8 cellular contexts compared by ENCODE assay signal in genomic region chr21:38766987-38767722, GRCh38. TPM values are rescaled to one million over a fixed set of nuclear protein-coding genes. Genes with fewer than 3 reads are reported as not detected.
DNase-seq lines count a peak whose midpoint lies in the region; ATAC-seq and TF ChIP-seq lines count a peak whose summit lies in the region.

No MANE protein-coding gene starts in this region.

- peak overlapping the region; percentile 81 for H3K4me3 Mint-ChIP-seq in activated CD4-positive, alpha-beta T cell treated with anti-CD3 and anti-CD28 coated beads, Interleukin-2, amount 10 ng/mL, durations not matched to agents 7 days and 5 days
- no peak overlapping the region for H3K4me3 Mint-ChIP-seq in endodermal cell

- CTCF ChIA-PET in activated CD4-positive, alpha-beta T cell treated with anti-CD3 and anti-CD28 coated beads, Interleukin-2, amount 10 ng/mL, durations not matched to agents 7 days and 5 days (lab: Charles Lee), result interaction anchor here (0.6 to 1.2 kb wide), 2 partner anchors 37 to 371 kb away, joined by 3 to 4 read pairs; no protein-coding TSS in a partner anchor

- H3K36me3 ChIP-seq in DOHH2 (ENCODE audit: control insufficient read depth, low read length), result no peaks in the 10 kb centered on the region
- H3K36me3 ChIP-seq in endodermal cell (ENCODE audit: control insufficient read depth, insufficient read depth, low read length), result peaks cover 5% of the 10 kb centered on the region

- WGBS in endodermal cell (ENCODE audit: insufficient coverage in 1 of 2, insufficient read length in 1 of 2), 2 experiments, result 85 to 87% methylated on average over 8 to 13 of the region's 13 CpGs

- H3F3A ChIP-seq in DOHH2 (ENCODE audit: control insufficient read depth, insufficient read depth), result peaks cover 14% of the 10 kb centered on the region

- peaks cover 12% of the 10 kb centered on the region for H3K9me3 Mint-ChIP-seq in activated CD4-positive, alpha-beta T cell treated with anti-CD3 and anti-CD28 coated beads, Interleukin-2, amount 10 ng/mL, durations not matched to agents 7 days and 5 days
- H3K9me3 Mint-ChIP-seq in endodermal cell, result peaks cover 15% of the 10 kb centered on the region

- peak overlapping the region; percentile 66 for H3K4me3 ChIP-seq in DOHH2 (ENCODE audit: low read length)
- no peak overlapping the region for H3K4me3 ChIP-seq in endodermal cell (ENCODE audit: low read length)

- peaks cover 39% of the 10 kb centered on the region for H3K4me1 Mint-ChIP-seq in activated CD4-positive, alpha-beta T cell treated with anti-CD3 and anti-CD28 coated beads, Interleukin-2, amount 10 ng/mL, durations not matched to agents 7 days and 5 days
- H3K4me1 Mint-ChIP-seq in endodermal cell, result peaks cover 8% of the 10 kb centered on the region

- no peak for TF ChIP-seq CTCF in DOHH2 (IDR thresholded peaks at IDR 0.05; ENCODE audit: low read depth, low read length, poor library complexity, severe bottlenecking)
- no peak for TF ChIP-seq CTCF in endodermal cell (conservative IDR thresholded peaks at IDR 0.05)

- no peaks in the 10 kb centered on the region for H3K9me2 ChIP-seq in DOHH2 (replicated peaks; ENCODE audit: control insufficient read depth, low read length)

- H3K27ac ChIP-seq in DOHH2 (ENCODE audit: low read depth, low read length) (peak overlapping the region; percentile 50), endodermal cell (ENCODE audit: low read depth, low read length) (no peak overlapping the region)

- H3K9ac ChIP-seq in endodermal cell (ENCODE audit: extremely low read depth, low read length, poor library complexity, severe bottlenecking), result no peak overlapping the region

- H3K79me2 ChIP-seq in DOHH2 (ENCODE audit: control insufficient read depth, low read length), result no peaks in the 10 kb centered on the region

- peaks cover 13% of the 10 kb centered on the region for H3K36me3 Mint-ChIP-seq in activated CD4-positive, alpha-beta T cell treated with anti-CD3 and anti-CD28 coated beads, Interleukin-2, amount 10 ng/mL, durations not matched to agents 7 days and 5 days (ENCODE audit: low read depth)
- peaks cover 22% of the 10 kb centered on the region for H3K36me3 Mint-ChIP-seq in endodermal cell (ENCODE audit: low read depth)

- POLR2A ChIA-PET in activated CD4-positive, alpha-beta T cell treated with anti-CD3 and anti-CD28 coated beads, Interleukin-2, amount 10 ng/mL, durations not matched to agents 7 days and 5 days (lab: Charles Lee), result interaction anchor here (0.7 kb wide), 1 partner anchor 40 kb away, joined by 7 read pairs; no protein-coding TSS in a partner anchor

- H3K27me3 ChIP-seq in DOHH2 (ENCODE audit: control insufficient read depth, low read length) (no peaks in the 10 kb centered on the region), endodermal cell (ENCODE audit: control insufficient read depth, insufficient read depth, low read length, poor library complexity, severe bottlenecking) (no peaks in the 10 kb centered on the region)

- intact Hi-C loops in left cardiac atrium (cut with DNase I), result no loop called here

- H3K27me3 Mint-ChIP-seq in activated CD4-positive, alpha-beta T cell treated with anti-CD3 and anti-CD28 coated beads, Interleukin-2, amount 10 ng/mL, durations not matched to agents 7 days and 5 days, result no peaks in the 10 kb centered on the region
- H3K27me3 Mint-ChIP-seq in endodermal cell (ENCODE audit: insufficient read depth), result peaks cover 8% of the 10 kb centered on the region

- DNase-seq in KG1 (lab: John Stamatoyannopoulos, UW) (peak; percentile 40), left cardiac atrium (no peak), endodermal cell (no peak), NCI-H1930 (lab: John Stamatoyannopoulos, UW) (no peak)
- peak; percentile 84 for DNase-seq in activated CD4-positive, alpha-beta T cell treated with anti-CD3 and anti-CD28 coated beads, Interleukin-2, amount 10 ng/mL, durations not matched to agents 7 days and 5 days
- peak; percentile 45 to 53 for DNase-seq in stimulated activated CD8-positive, alpha-beta memory T cell treated with anti-CD3 and anti-CD28 coated beads, Interleukin-15, amount 100 ng/mL, for 48 hours (ENCODE audit: low read depth in 2 of 2)

- H3K4me1 ChIP-seq in DOHH2 (ENCODE audit: control insufficient read depth, low read length) (peaks cover 27% of the 10 kb centered on the region), endodermal cell (ENCODE audit: control insufficient read depth, insufficient read depth, low read length) (no peaks in the 10 kb centered on the region)

- H4K20me1 ChIP-seq in DOHH2 (ENCODE audit: control insufficient read depth, insufficient read depth, low read depth, low read length), result no peaks in the 10 kb centered on the region

- ATAC-seq in GM21515 (IDR thresholded peaks at IDR 0.05; ENCODE audit: unreplicated experiment), result peak; percentile 93
- ATAC-seq in left cardiac atrium, result peak; percentile 31 to 53

- H3K9me3 ChIP-seq in DOHH2 (ENCODE audit: control insufficient read depth, insufficient read depth, low read length), result peaks cover 8% of the 10 kb centered on the region; the same call in 1 of the 2 replicates
- peaks cover 16% of the 10 kb centered on the region for H3K9me3 ChIP-seq in endodermal cell (ENCODE audit: control insufficient read depth, low read length)

- peak overlapping the region; percentile 81 for H3K4me2 ChIP-seq in DOHH2 (ENCODE audit: low read length)

- peak overlapping the region; percentile 100 for H3K27ac Mint-ChIP-seq in activated CD4-positive, alpha-beta T cell treated with anti-CD3 and anti-CD28 coated beads, Interleukin-2, amount 10 ng/mL, durations not matched to agents 7 days and 5 days
- no peak overlapping the region for H3K27ac Mint-ChIP-seq in endodermal cell

RNA-seq across cellular contexts. Expression of gene ETS2, which starts 38.6 kb away (rescaled TPM):
- total RNA-seq in activated CD4-positive, alpha-beta T cell treated with anti-CD3 and anti-CD28 coated beads, Interleukin-2, amount 10 ng/mL, durations not matched to agents 7 days and 5 days, result 10 to 100 TPM; 15.2 to 19.7 TPM
- 100 to 1,000 TPM in 1 of 2 donors, 10 to 100 TPM in 1; 48.7 to 114 TPM for total RNA-seq in left cardiac atrium
- total RNA-seq in endodermal cell, result 100 to 1,000 TPM in 1 of 2 donors, 10 to 100 TPM in 1; 98.4 to 102 TPM
- polyA plus RNA-seq in endodermal cell (2013, experiment 1 of 2), result 25.0 TPM
- 24.8 TPM for polyA plus RNA-seq in endodermal cell (2013, experiment 2 of 2)

Comparison
In these comparisons a context has a peak if more than half of its experiments do, and no peak if none do; other contexts are left out.
1. DNase-seq: peak in KG1 (single experiment), activated CD4-positive, alpha-beta T cell treated with anti-CD3 and anti-CD28 coated beads, Interleukin-2, amount 10 ng/mL, durations not matched to agents 7 days and 5 days (single experiment) and stimulated activated CD8-positive, alpha-beta memory T cell treated with anti-CD3 and anti-CD28 coated beads, Interleukin-15, amount 100 ng/mL, for 48 hours (2 of 2); none in left cardiac atrium (single experiment), endodermal cell (single experiment) and NCI-H1930 (0 of 2).